In the genomic region with DNA sequence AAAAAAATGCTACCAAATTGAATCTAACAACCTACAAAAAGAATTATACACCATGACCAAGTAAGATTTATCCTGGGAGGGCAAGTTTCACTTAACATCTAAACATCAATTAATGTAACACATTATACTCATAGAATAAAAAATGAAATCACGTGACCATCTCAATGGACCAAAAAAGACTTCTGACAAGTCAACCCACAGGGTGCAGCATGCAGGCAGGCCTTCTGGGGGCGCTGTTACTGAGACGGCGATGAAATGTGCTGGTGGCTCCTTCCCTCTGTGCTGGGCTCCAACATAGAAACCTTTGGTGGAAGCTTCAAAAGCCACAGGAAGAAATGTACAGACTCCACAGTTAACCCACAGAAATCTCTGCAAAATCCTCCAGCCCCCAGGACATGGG, we compare ENCODE assay signal across 1 cellular context.
A peak's percentile ranks its signal among the peaks of the same experiment; 100 is the strongest.
TF ChIP-seq lines count a peak whose summit lies in the region.

No MANE protein-coding gene starts in this region.

TF ChIP-seq in H1, 55 proteins besides CTCF, POLR2A, EP300 and RAD21:
- TF ChIP-seq SUZ12 (IDR thresholded peaks at IDR 0.05; ENCODE audit: low read length) (no peak), SRF (IDR thresholded peaks at IDR 0.05; ENCODE audit: low read depth, low read length) (no peak), USF2 (IDR thresholded peaks at IDR 0.05; ENCODE audit: low read length) (peak; percentile 53), MAX (IDR thresholded peaks at IDR 0.05) (0 out of 2 replicates have a peak, but pooled peaks have one; percentile 19)
